1 cellular context compared by ENCODE assay signal in the genomic region with DNA sequence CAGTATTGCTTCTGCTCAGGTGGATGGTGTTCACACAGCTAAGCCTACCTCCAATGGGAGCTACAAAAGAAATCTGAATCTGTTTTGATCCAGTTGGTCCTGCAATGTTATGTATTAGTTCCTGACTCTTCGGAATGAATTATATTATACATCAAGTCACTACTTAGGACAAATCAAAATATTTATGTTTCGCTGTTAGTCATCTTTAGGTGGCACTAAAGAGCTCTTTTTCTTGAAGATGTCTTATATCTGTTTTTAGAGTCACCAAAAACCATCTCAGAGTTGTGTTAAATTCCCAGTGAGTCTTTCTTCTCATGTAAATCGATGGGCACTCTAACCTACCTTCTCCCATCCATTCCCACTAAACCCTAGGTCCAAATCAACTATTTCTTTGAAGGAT.
TF ChIP-seq lines count a peak whose summit lies in the region.

No MANE protein-coding gene starts in this region.

TF ChIP-seq in GM12878, 131 proteins besides CTCF, POLR2A, EP300 and RAD21:
- TF ChIP-seq KDM1A (IDR thresholded peaks at IDR 0.05; ENCODE audit: borderline replicate concordance), result no peak
- TF ChIP-seq, protein P1, sequence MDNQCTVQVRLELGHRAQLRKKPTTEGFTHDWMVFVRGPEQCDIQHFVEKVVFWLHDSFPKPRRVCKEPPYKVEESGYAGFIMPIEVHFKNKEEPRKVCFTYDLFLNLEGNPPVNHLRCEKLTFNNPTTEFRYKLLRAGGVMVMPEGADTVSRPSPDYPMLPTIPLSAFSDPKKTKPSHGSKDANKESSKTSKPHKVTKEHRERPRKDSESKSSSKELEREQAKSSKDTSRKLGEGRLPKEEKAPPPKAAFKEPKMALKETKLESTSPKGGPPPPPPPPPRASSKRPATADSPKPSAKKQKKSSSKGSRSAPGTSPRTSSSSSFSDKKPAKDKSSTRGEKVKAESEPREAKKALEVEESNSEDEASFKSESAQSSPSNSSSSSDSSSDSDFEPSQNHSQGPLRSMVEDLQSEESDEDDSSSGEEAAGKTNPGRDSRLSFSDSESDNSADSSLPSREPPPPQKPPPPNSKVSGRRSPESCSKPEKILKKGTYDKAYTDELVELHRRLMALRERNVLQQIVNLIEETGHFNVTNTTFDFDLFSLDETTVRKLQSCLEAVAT (IDR thresholded peaks at IDR 0.05), result no peak
- TF ChIP-seq LARP7 (IDR thresholded peaks at IDR 0.05), result no peak
- TF ChIP-seq PAX5 (IDR thresholded peaks at IDR 0.05; ENCODE audit: borderline replicate concordance, low read depth, low read length), result no peak
- TF ChIP-seq CHD1 (IDR thresholded peaks at IDR 0.05; ENCODE audit: low read depth, low read length), result no peak
- TF ChIP-seq TAF1 (IDR thresholded peaks at IDR 0.05; ENCODE audit: borderline replicate concordance, low read depth, low read length), result no peak
- TF ChIP-seq, protein P2, sequence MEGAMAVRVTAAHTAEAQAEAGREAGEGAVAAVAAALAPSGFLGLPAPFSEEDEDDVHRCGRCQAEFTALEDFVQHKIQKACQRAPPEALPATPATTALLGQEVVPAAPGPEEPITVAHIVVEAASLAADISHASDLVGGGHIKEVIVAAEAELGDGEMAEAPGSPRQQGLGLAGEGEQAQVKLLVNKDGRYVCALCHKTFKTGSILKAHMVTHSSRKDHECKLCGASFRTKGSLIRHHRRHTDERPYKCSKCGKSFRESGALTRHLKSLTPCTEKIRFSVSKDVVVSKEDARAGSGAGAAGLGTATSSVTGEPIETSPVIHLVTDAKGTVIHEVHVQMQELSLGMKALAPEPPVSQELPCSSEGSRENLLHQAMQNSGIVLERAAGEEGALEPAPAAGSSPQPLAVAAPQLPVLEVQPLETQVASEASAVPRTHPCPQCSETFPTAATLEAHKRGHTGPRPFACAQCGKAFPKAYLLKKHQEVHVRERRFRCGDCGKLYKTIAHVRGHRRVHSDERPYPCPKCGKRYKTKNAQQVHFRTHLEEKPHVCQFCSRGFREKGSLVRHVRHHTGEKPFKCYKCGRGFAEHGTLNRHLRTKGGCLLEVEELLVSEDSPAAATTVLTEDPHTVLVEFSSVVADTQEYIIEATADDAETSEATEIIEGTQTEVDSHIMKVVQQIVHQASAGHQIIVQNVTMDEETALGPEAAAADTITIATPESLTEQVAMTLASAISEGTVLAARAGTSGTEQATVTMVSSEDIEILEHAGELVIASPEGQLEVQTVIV (IDR thresholded peaks at IDR 0.05; ENCODE audit: borderline replicate concordance, partially characterized antibody), result no peak
- TF ChIP-seq MXI1 (IDR thresholded peaks at IDR 0.05; ENCODE audit: low read depth, low read length), result no peak
- no peak for TF ChIP-seq BHLHE40 (IDR thresholded peaks at IDR 0.05; ENCODE audit: borderline replicate concordance in 1 of 2, low read depth in 2 of 2, low read length in 1 of 2)
- TF ChIP-seq CHD4 (IDR thresholded peaks at IDR 0.05), result no peak
- TF ChIP-seq, protein P3, sequence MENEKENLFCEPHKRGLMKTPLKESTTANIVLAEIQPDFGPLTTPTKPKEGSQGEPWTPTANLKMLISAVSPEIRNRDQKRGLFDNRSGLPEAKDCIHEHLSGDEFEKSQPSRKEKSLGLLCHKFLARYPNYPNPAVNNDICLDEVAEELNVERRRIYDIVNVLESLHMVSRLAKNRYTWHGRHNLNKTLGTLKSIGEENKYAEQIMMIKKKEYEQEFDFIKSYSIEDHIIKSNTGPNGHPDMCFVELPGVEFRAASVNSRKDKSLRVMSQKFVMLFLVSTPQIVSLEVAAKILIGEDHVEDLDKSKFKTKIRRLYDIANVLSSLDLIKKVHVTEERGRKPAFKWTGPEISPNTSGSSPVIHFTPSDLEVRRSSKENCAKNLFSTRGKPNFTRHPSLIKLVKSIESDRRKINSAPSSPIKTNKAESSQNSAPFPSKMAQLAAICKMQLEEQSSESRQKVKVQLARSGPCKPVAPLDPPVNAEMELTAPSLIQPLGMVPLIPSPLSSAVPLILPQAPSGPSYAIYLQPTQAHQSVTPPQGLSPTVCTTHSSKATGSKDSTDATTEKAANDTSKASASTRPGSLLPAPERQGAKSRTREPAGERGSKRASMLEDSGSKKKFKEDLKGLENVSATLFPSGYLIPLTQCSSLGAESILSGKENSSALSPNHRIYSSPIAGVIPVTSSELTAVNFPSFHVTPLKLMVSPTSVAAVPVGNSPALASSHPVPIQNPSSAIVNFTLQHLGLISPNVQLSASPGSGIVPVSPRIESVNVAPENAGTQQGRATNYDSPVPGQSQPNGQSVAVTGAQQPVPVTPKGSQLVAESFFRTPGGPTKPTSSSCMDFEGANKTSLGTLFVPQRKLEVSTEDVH (IDR thresholded peaks at IDR 0.05; ENCODE audit: low read depth, partially characterized antibody), result no peak
- TF ChIP-seq ZNF622 (IDR thresholded peaks at IDR 0.05), result no peak
- TF ChIP-seq PAX8 (IDR thresholded peaks at IDR 0.05), result no peak
